In the genomic region with DNA sequence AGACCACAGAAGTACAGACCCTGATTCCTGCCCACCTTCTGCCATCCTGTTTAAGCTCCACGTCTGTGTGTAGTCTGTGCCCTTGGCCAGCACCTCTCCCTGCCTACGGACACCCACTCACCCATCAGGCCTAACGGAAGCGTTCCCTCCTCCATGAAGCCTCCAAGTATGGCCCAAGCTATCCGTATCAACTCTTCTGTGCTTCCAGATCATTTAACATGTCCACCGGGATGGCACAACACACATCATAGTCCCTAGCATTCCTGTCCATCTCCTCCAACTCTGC, we compare ENCODE assay signal across 7 cellular contexts. TPM values are rescaled to one million over a fixed set of nuclear protein-coding genes. Genes with fewer than 3 reads are reported as not detected.
A peak's percentile ranks its signal among the peaks of the same experiment; 100 is the strongest.
DNase-seq lines count a peak whose midpoint lies in the region; ATAC-seq and TF ChIP-seq lines count a peak whose summit lies in the region.

No MANE protein-coding gene starts in this region.

- H3K9me3 Mint-ChIP-seq in activated T-helper 1 cell treated with anti-CD3 and anti-CD28 coated beads, Interleukin-12 subunit alpha, Interleukin-12 subunit beta, Interleukin-2, Interleukin-4 antibody, amounts not matched to agents 30 ng/mL and 10 ng/mL and 1 ng/mL, durations not matched to agents 14 hours and 24 hours and 36 hours, result no peaks in the 10 kb centered on the region
- no peaks in the 10 kb centered on the region for H3K9me3 Mint-ChIP-seq in immature natural killer cell
- no peaks in the 10 kb centered on the region for H3K9me3 Mint-ChIP-seq in stimulated activated effector memory CD8-positive, alpha-beta T cell treated with anti-CD3 and anti-CD28 coated beads, Interleukin-12 subunit alpha, Interleukin-12 subunit beta, amount 100 ng/mL, for 72 hours

- peak overlapping the region; percentile 84 for H3K27ac Mint-ChIP-seq in activated T-helper 1 cell treated with anti-CD3 and anti-CD28 coated beads, Interleukin-12 subunit alpha, Interleukin-12 subunit beta, Interleukin-2, Interleukin-4 antibody, amounts not matched to agents 30 ng/mL and 10 ng/mL and 1 ng/mL, durations not matched to agents 14 hours and 24 hours and 36 hours
- peak overlapping the region; percentile 79 to 93 (median 88) for H3K27ac Mint-ChIP-seq in immature natural killer cell
- peak overlapping the region; percentile 96 for H3K27ac Mint-ChIP-seq in stimulated activated effector memory CD8-positive, alpha-beta T cell treated with anti-CD3 and anti-CD28 coated beads, Interleukin-12 subunit alpha, Interleukin-12 subunit beta, amount 100 ng/mL, for 72 hours

- ATAC-seq in stimulated activated effector memory CD8-positive, alpha-beta T cell treated with anti-CD3 and anti-CD28 coated beads, Interleukin-12 subunit alpha, Interleukin-12 subunit beta, amount 100 ng/mL, for 72 hours, result no peak

- POLR2A ChIA-PET in HEK293 (lab: Yijun Ruan, JAX), result no interaction called here
- POLR2A ChIA-PET in A673 (lab: Charles Lee; ENCODE audit: low non-redundant PET), result interaction anchor here (0.9 kb wide), 1 partner anchor 12 kb away, joined by 4 read pairs; no protein-coding TSS in a partner anchor

- H3K4me3 Mint-ChIP-seq in activated T-helper 1 cell treated with anti-CD3 and anti-CD28 coated beads, Interleukin-12 subunit alpha, Interleukin-12 subunit beta, Interleukin-2, Interleukin-4 antibody, amounts not matched to agents 30 ng/mL and 10 ng/mL and 1 ng/mL, durations not matched to agents 14 hours and 24 hours and 36 hours, result peak overlapping the region; percentile 69
- peak overlapping the region; percentile 20 to 73 (median 53) for H3K4me3 Mint-ChIP-seq in immature natural killer cell
- H3K4me3 Mint-ChIP-seq in stimulated activated effector memory CD8-positive, alpha-beta T cell treated with anti-CD3 and anti-CD28 coated beads, Interleukin-12 subunit alpha, Interleukin-12 subunit beta, amount 100 ng/mL, for 72 hours, result peak overlapping the region; percentile 83

- peaks cover 76% of the 10 kb centered on the region for H3K36me3 Mint-ChIP-seq in activated T-helper 1 cell treated with anti-CD3 and anti-CD28 coated beads, Interleukin-12 subunit alpha, Interleukin-12 subunit beta, Interleukin-2, Interleukin-4 antibody, amounts not matched to agents 30 ng/mL and 10 ng/mL and 1 ng/mL, durations not matched to agents 14 hours and 24 hours and 36 hours (ENCODE audit: low read depth)
- H3K36me3 Mint-ChIP-seq in immature natural killer cell, result peaks cover 0 to 21% (median 12%) of the 10 kb centered on the region in 3 donors
- peaks cover 100% of the 10 kb centered on the region for H3K36me3 Mint-ChIP-seq in stimulated activated effector memory CD8-positive, alpha-beta T cell treated with anti-CD3 and anti-CD28 coated beads, Interleukin-12 subunit alpha, Interleukin-12 subunit beta, amount 100 ng/mL, for 72 hours

- H3K9me3 ChIP-seq in HEK293 (ENCODE audit: control insufficient read depth, insufficient read depth, low read depth, low read length) (no peaks in the 10 kb centered on the region), A673 (ENCODE audit: low read depth, low read length, poor library complexity, severe bottlenecking) (no peaks in the 10 kb centered on the region)

- H3K27me3 Mint-ChIP-seq in activated T-helper 1 cell treated with anti-CD3 and anti-CD28 coated beads, Interleukin-12 subunit alpha, Interleukin-12 subunit beta, Interleukin-2, Interleukin-4 antibody, amounts not matched to agents 30 ng/mL and 10 ng/mL and 1 ng/mL, durations not matched to agents 14 hours and 24 hours and 36 hours (ENCODE audit: insufficient read depth), result no peaks in the 10 kb centered on the region
- H3K27me3 Mint-ChIP-seq in immature natural killer cell (ENCODE audit: low read depth in 3 of 3), result peaks cover 2 to 10% (median 9%) of the 10 kb centered on the region in 3 donors

- BruUV-seq in A673 (replicated peaks; lab: Mats Ljungman, UMichigan), result no TSS peak

- no peaks in the 10 kb centered on the region for H3K4me1 ChIP-seq in HEK293 (ENCODE audit: control insufficient read depth, insufficient read depth, low read length)
- no peaks in the 10 kb centered on the region for H3K4me1 ChIP-seq in A673 (ENCODE audit: insufficient read depth, low read length, poor library complexity, severe bottlenecking)

- intact Hi-C loops in activated T-helper 1 cell treated with anti-CD3 and anti-CD28 coated beads, Interleukin-12 subunit alpha, Interleukin-12 subunit beta, Interleukin-2, Interleukin-4 antibody, amounts not matched to agents 30 ng/mL and 10 ng/mL and 1 ng/mL, durations not matched to agents 14 hours and 24 hours and 36 hours (cut with micrococcal nuclease), result loop anchor here (5.0 to 10.0 kb wide), 2 partner anchors 340 to 847 kb away; no protein-coding TSS in a partner anchor
- intact Hi-C loops in A673 (cut with micrococcal nuclease; ENCODE audit: unreplicated experiment), result no loop called here

- peaks cover 0 to 83% of the 10 kb centered on the region in 2 experiments; a peak in 1 of 3 replicates for H3K36me3 ChIP-seq in HEK293 (ENCODE audit: control insufficient read depth in 2 of 2, insufficient read depth in 1 of 2, low read length in 2 of 2)
- peaks cover 11% of the 10 kb centered on the region for H3K36me3 ChIP-seq in A673 (ENCODE audit: insufficient read depth, low read length, poor library complexity, severe bottlenecking)

- no peak for DNase-seq in activated T-helper 1 cell treated with anti-CD3 and anti-CD28 coated beads, Interleukin-12 subunit alpha, Interleukin-12 subunit beta, Interleukin-2, Interleukin-4 antibody, amounts not matched to agents 30 ng/mL and 10 ng/mL and 1 ng/mL, durations not matched to agents 14 hours and 24 hours and 36 hours (ENCODE audit: low spot score)
- DNase-seq in immature natural killer cell (no peak), RPMI8226 (no peak), A673 (ENCODE audit: low spot score) (no peak), NCI-H2171 treated with DMSO at 0.1 percent for 48 hours (lab: John Stamatoyannopoulos, UW) (no peak)
- no peak for DNase-seq in stimulated activated effector memory CD8-positive, alpha-beta T cell treated with anti-CD3 and anti-CD28 coated beads, Interleukin-12 subunit alpha, Interleukin-12 subunit beta, amount 100 ng/mL, for 72 hours (ENCODE audit: low spot score in 2 of 2)

- peaks cover 99% of the 10 kb centered on the region for H3K4me1 Mint-ChIP-seq in activated T-helper 1 cell treated with anti-CD3 and anti-CD28 coated beads, Interleukin-12 subunit alpha, Interleukin-12 subunit beta, Interleukin-2, Interleukin-4 antibody, amounts not matched to agents 30 ng/mL and 10 ng/mL and 1 ng/mL, durations not matched to agents 14 hours and 24 hours and 36 hours (ENCODE audit: low read depth)
- H3K4me1 Mint-ChIP-seq in immature natural killer cell, result peaks cover 96 to 100% of the 10 kb centered on the region in 2 donors
- peaks cover 100% of the 10 kb centered on the region for H3K4me1 Mint-ChIP-seq in stimulated activated effector memory CD8-positive, alpha-beta T cell treated with anti-CD3 and anti-CD28 coated beads, Interleukin-12 subunit alpha, Interleukin-12 subunit beta, amount 100 ng/mL, for 72 hours

- H3K27me3 ChIP-seq in A673 (replicated peaks; ENCODE audit: insufficient read depth, low read depth, low read length, poor library complexity), result no peaks in the 10 kb centered on the region

- H3K4me3 ChIP-seq in HEK293 (ENCODE audit: low read depth, low read length) (no peak overlapping the region), A673 (ENCODE audit: low read depth, low read length, poor library complexity, severe bottlenecking) (no peak overlapping the region)

- CTCF ChIA-PET in HEK293 (lab: Yijun Ruan, JAX), result no interaction called here
- CTCF ChIA-PET in A673 (lab: Charles Lee), result no interaction called here

- TF ChIP-seq CTCF in HEK293 (tag by site-specific recombination; IDR thresholded peaks at IDR 0.05), result no peak
- no peak for TF ChIP-seq CTCF in A673 (conservative IDR thresholded peaks at IDR 0.05; ENCODE audit: low read depth, low read length)

- H3K27ac ChIP-seq in HEK293 (ENCODE audit: extremely low read depth, low read depth, low read length) (no peak overlapping the region), A673 (ENCODE audit: low read depth, low read length, poor library complexity, severe bottlenecking) (no peak overlapping the region)

TF ChIP-seq in HEK293, 187 proteins besides CTCF, POLR2A, EP300 and RAD21:
- TF ChIP-seq, protein P1, sequence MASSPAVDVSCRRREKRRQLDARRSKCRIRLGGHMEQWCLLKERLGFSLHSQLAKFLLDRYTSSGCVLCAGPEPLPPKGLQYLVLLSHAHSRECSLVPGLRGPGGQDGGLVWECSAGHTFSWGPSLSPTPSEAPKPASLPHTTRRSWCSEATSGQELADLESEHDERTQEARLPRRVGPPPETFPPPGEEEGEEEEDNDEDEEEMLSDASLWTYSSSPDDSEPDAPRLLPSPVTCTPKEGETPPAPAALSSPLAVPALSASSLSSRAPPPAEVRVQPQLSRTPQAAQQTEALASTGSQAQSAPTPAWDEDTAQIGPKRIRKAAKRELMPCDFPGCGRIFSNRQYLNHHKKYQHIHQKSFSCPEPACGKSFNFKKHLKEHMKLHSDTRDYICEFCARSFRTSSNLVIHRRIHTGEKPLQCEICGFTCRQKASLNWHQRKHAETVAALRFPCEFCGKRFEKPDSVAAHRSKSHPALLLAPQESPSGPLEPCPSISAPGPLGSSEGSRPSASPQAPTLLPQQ (tag by site-specific recombination; IDR thresholded peaks at IDR 0.05), result no peak
- TF ChIP-seq ZFHX2 (tag by site-specific recombination; conservative IDR thresholded peaks at IDR 0.05), result peak; percentile 68
- peak; percentile 62; the same call in 1 of the 2 replicates for TF ChIP-seq EGR2 (tag by site-specific recombination; IDR thresholded peaks at IDR 0.05; ENCODE audit: low read depth)
TF ChIP-seq in HEK293: peak in this region for 2.

RNA-seq across cellular contexts. Expression of a gene that starts 11.7 kb away (rescaled TPM):
- 449 and 453 TPM in 2 replicates for total RNA-seq in activated T-helper 1 cell treated with anti-CD3 and anti-CD28 coated beads, Interleukin-12 subunit alpha, Interleukin-12 subunit beta, Interleukin-2, Interleukin-4 antibody, amounts not matched to agents 30 ng/mL and 10 ng/mL and 1 ng/mL, durations not matched to agents 14 hours and 24 hours and 36 hours
- polyA plus RNA-seq in immature natural killer cell, result 100 to 1,000 TPM; 339 to 509 (median 401) TPM
- 196 and 227 TPM in 2 replicates for total RNA-seq in A673 (2021)
